In genomic region chr17:51397361-51398127, GRCh38 we compare ENCODE assay signal across 18 cellular contexts.
DNase-seq lines count a peak whose midpoint lies in the region; ATAC-seq, FAIRE-seq and TF ChIP-seq lines count a peak whose summit lies in the region.
"Had no signal": no experiment of that assay in that cellular context is flagged by ENCODE, and none has a peak within 500 bp of the region (broad histone marks: within the 10 kb centered on the region; RNA-seq: fewer than 3 reads in every experiment).

No MANE protein-coding gene starts in this region.

- peaks cover 7% of the 10 kb centered on the region for H3K27me3 Mint-ChIP-seq in nephron progenitor cell (ENCODE audit: low read depth, poor library complexity)

- H3K4me1 Mint-ChIP-seq in nephron progenitor cell: peaks cover 12% of the 10 kb centered on the region
- H3K4me1 Mint-ChIP-seq: neural crest cell had no signal

- H3K36me3 Mint-ChIP-seq in nephron progenitor cell (ENCODE audit: low read depth): no peaks in the 10 kb centered on the region

- TF ChIP-seq CTCF in fibroblast of mammary gland (conservative IDR thresholded peaks at IDR 0.05; ENCODE audit: control insufficient read depth, insufficient read depth, low read depth, low read length) (no peak), nephron progenitor cell (IDR thresholded peaks at IDR 0.05) (no peak)

- H3K4me3 ChIP-seq in fibroblast of mammary gland (ENCODE audit: control insufficient read depth, low read depth, low read length): no peak overlapping the region
- H3K4me3 ChIP-seq: adrenal gland, HAP-1, thoracic aorta had no signal

- H3K9me3 Mint-ChIP-seq in nephron progenitor cell: no peaks in the 10 kb centered on the region
- H3K9me3 Mint-ChIP-seq: activated T-cell treated with anti-CD3 and anti-CD28 coated beads, Interleukin-2, amount 50 U/mL, for 4 hours had no signal

- no peak overlapping the region for H3K4me3 Mint-ChIP-seq in nephron progenitor cell
- H3K4me3 Mint-ChIP-seq: activated T-cell treated with anti-CD3 and anti-CD28 coated beads, Interleukin-2, amount 50 U/mL, for 4 hours; neural crest cell had no signal

- no peak overlapping the region for H3K27ac Mint-ChIP-seq in nephron progenitor cell

- DNase-seq in NCI-H82 treated with DMSO at 0.1 percent for 48 hours (lab: John Stamatoyannopoulos, UW; ENCODE audit: unreplicated experiment) (peak; percentile 38), NCI-H82 (lab: John Stamatoyannopoulos, UW) (no peak), RCC 7860 (ENCODE audit: low spot score) (peak; percentile 90), fibroblast of mammary gland (ENCODE audit: low read depth) (peak; percentile 23), urothelium cell line (ENCODE audit: low spot score) (peak; percentile 86), nephron progenitor cell (no peak)
- DNase-seq: activated CD4-positive, CD25-positive, alpha-beta regulatory T cell treated with anti-CD3 and anti-CD28 coated beads, Interleukin-2, amount 50 U/mL, for 72 hours; activated T-cell treated with anti-CD3 and anti-CD28 coated beads, Interleukin-2, amount 50 U/mL, for 4 hours; adrenal gland; DMS153; left ventricle myocardium superior; NCI-H187 treated with DMSO at 0.1 percent for 48 hours; SW 1271 had no signal

- no peak for ATAC-seq in GM19395 (IDR thresholded peaks at IDR 0.05; ENCODE audit: unreplicated experiment)
- ATAC-seq in HG03520 (IDR thresholded peaks at IDR 0.05; ENCODE audit: unreplicated experiment): no peak
- ATAC-seq: activated T-cell treated with anti-CD3 and anti-CD28 coated beads, Interleukin-2, amount 50 U/mL, for 4 hours; left ventricle myocardium superior had no signal

- peak; percentile 80 for FAIRE-seq in RCC 7860 (lab: Jason Lieb, UNC)
- peak; percentile 20 for FAIRE-seq in urothelium cell line (lab: Jason Lieb, UNC)

Comparison
In these comparisons a context has a peak if more than half of its experiments do, and no peak if none do; other contexts are left out.
1. DNase-seq: peak in NCI-H82 treated with DMSO at 0.1 percent for 48 hours (single experiment), RCC 7860 (single experiment), fibroblast of mammary gland (single experiment) and urothelium cell line (single experiment); none in NCI-H82 (single experiment) and nephron progenitor cell (single experiment).